Comparison of ENCODE assay signal across 1 cellular context in genomic region chr9:90086076-90086475, GRCh38.
TF ChIP-seq lines count a peak whose summit lies in the region.

No MANE protein-coding gene starts in this region.

TF ChIP-seq in H1, 55 proteins besides CTCF, POLR2A, EP300 and RAD21:
- no peak for TF ChIP-seq CHD1 (IDR thresholded peaks at IDR 0.05; ENCODE audit: low read depth, low read length)
- TF ChIP-seq FOSL1 (IDR thresholded peaks at IDR 0.05; ENCODE audit: insufficient read depth, low read depth, low read length): no peak
- no peak for TF ChIP-seq GABPA (IDR thresholded peaks at IDR 0.05; ENCODE audit: borderline replicate concordance, insufficient read depth, low read length)
- no peak for TF ChIP-seq USF2 (IDR thresholded peaks at IDR 0.05; ENCODE audit: low read length)
- TF ChIP-seq CEBPB (IDR thresholded peaks at IDR 0.05; ENCODE audit: low read depth, low read length): peak; percentile 73
